In the genomic region with DNA sequence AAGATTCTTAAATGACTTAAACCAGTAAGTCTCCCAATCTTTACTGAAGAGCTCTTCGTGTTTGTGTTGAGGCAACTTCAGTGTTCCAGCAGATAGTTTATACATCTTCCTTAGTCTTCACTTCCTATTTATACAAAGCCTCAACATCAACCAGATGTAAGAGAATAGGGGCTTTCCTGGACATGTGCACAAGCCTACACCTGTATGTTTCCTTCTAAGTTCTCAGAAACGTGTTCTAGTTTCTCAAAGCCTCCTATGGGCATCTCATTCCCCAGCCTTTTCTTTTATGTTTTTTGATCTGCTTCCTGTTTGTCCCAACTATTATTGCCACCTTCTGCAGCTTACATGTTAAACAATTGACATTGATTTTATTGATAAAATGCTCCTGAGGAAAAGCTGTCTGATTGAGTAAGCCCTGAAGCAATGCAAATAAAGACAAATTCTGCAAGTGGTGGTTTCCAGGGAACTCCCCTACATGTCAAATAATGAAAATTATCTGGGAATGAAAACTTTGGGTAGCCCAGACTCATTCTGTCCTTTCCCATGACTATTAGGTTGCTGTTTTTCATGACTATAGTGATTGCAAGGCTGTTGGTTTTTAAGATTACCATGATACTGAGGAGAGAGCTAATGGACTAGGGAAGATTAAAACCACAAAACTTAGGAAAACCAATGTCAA, we compare ENCODE assay signal across 9 cellular contexts.
A peak's percentile ranks its signal among the peaks of the same experiment; 100 is the strongest.
DNase-seq lines count a peak whose midpoint lies in the region; ATAC-seq lines count a peak whose summit lies in the region.
"Had no signal": no experiment of that assay in that cellular context is flagged by ENCODE, and none has a peak within 500 bp of the region (broad histone marks: within the 10 kb centered on the region; RNA-seq: fewer than 3 reads in every experiment).

No MANE protein-coding gene starts in this region.

- ATAC-seq in GM21737 (IDR thresholded peaks at IDR 0.05; ENCODE audit: unreplicated experiment) (peak; percentile 70), HG03439 (IDR thresholded peaks at IDR 0.05; ENCODE audit: unreplicated experiment) (peak; percentile 57)

- DNase-seq in activated naive CD4-positive, alpha-beta T cell treated with anti-CD3 and anti-CD28 coated beads for 36 hours: no peak
- no peak for DNase-seq in activated naive CD4-positive, alpha-beta T cell treated with Interleukin-2 at 50 U/mL for 16 hours
- DNase-seq in renal cortical epithelial cell (ENCODE audit: low read depth): peak; percentile 8
- DNase-seq in HAP-1 (ENCODE audit: low spot score in 2 of 2): no peak
- DNase-seq in LoVo (ENCODE audit: low spot score): no peak
- no peak for DNase-seq in NCI-H146 (lab: John Stamatoyannopoulos, UW)
- DNase-seq: NCI-H1694 had no signal

- intact Hi-C loops in activated naive CD4-positive, alpha-beta T cell treated with anti-CD3 and anti-CD28 coated beads for 36 hours (cut with micrococcal nuclease): loop anchor here (1.0 to 5.0 kb wide), 3 partner anchors 113 to 449 kb away; no protein-coding TSS in a partner anchor

- in situ Hi-C loops in HAP-1 (cut with MboI; ENCODE audit: low sequenced_read_pairs): no loop called here

- H3K4me3 ChIP-seq in HAP-1: no peak overlapping the region

- no peaks in the 10 kb centered on the region for H3K27me3 ChIP-seq in HAP-1 (ENCODE audit: low read depth)

- H3K4me1 Mint-ChIP-seq in activated naive CD4-positive, alpha-beta T cell treated with anti-CD3 and anti-CD28 coated beads for 36 hours (ENCODE audit: low read depth): peaks cover 19% of the 10 kb centered on the region

- H3K27ac Mint-ChIP-seq in activated naive CD4-positive, alpha-beta T cell treated with anti-CD3 and anti-CD28 coated beads for 36 hours: peak overlapping the region; percentile 73

- H3K9me3 Mint-ChIP-seq in activated naive CD4-positive, alpha-beta T cell treated with anti-CD3 and anti-CD28 coated beads for 36 hours: peaks cover 12% of the 10 kb centered on the region

- peaks cover 4% of the 10 kb centered on the region for H3K27me3 Mint-ChIP-seq in activated naive CD4-positive, alpha-beta T cell treated with anti-CD3 and anti-CD28 coated beads for 36 hours (ENCODE audit: low read depth)

- no peak overlapping the region for H3K4me3 Mint-ChIP-seq in activated naive CD4-positive, alpha-beta T cell treated with anti-CD3 and anti-CD28 coated beads for 36 hours

- no peaks in the 10 kb centered on the region for H3K4me1 ChIP-seq in HAP-1

- H3K9me3 ChIP-seq in HAP-1: no peaks in the 10 kb centered on the region

- H3K36me3 Mint-ChIP-seq in activated naive CD4-positive, alpha-beta T cell treated with anti-CD3 and anti-CD28 coated beads for 36 hours (ENCODE audit: low read depth): no peaks in the 10 kb centered on the region

- CTCF ChIA-PET in activated naive CD4-positive, alpha-beta T cell treated with anti-CD3 and anti-CD28 coated beads for 36 hours (lab: Charles Lee): no interaction called here

- no peaks in the 10 kb centered on the region for H3K36me3 ChIP-seq in HAP-1 (replicated peaks)
